In the genomic region with DNA sequence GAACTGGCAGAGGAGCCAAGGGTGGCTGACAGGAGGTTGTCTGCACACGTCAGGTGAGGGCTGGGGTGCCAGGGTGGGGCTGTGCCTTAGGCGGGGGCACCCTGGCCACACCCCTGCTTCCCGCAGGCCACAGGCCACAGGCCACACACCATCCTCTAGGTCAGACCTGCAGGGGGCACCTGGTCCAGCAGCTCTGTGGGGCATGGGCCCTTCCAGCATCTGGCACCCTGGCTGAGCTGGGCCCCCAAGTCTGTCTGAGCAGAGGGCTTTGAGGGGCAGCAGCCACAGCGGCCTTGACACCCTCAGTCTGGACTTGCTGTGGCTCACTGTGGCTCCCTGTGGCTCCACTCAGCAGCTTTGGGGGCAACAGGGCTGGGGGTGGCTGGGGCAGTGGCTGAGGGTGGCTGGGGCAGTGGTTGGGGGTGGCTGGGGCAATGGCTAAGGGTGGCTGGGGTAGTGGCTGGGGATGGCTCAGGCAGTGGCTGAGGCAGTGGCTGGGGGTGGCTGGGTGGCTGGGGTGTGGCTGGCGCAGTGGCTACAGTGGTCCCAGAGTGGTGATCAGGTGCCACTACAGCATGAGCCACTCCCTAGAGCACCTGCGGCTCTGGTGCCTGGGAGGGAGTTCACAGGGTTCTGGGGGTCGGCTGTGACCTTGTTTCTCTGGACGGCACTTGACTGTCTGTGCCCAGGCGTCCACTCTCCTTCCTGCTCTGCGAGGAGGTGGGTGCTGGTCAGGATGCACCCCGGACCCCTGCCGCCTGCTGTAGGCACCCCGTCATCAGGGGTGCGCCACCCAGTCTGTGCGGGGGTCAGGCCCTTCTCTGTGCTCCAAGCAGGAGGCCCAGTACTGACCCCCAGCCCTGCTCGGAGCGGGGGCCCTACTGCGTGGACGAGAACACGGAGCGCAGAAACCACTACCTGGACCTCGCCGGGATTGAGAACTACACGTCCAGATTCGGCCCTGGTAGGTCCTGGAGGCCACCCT, we compare ENCODE assay signal across 13 cellular contexts. TPM values are rescaled to one million over a fixed set of nuclear protein-coding genes. Genes with fewer than 3 reads are reported as not detected.
"Had no signal": no experiment of that assay in that cellular context is flagged by ENCODE, and none has a peak within 500 bp of the region (broad histone marks: within the 10 kb centered on the region; RNA-seq: fewer than 3 reads in every experiment).

No MANE protein-coding gene starts in this region.

- H3K36me3 ChIP-seq: esophagus squamous epithelium, left lung, thyroid gland, uterus had no signal

- H3K27me3 Mint-ChIP-seq: activated CD4-positive, alpha-beta T cell treated with anti-CD3 and anti-CD28 coated beads, Interleukin-2, amount 10 ng/mL, durations not matched to agents 7 days and 5 days; activated naive CD8-positive, alpha-beta T cell had no signal

- H3K4me3 ChIP-seq: dorsolateral prefrontal cortex, esophagus squamous epithelium, left lung, thyroid gland, uterus had no signal

- H3K27ac Mint-ChIP-seq: activated CD4-positive, alpha-beta T cell treated with anti-CD3 and anti-CD28 coated beads, Interleukin-2, amount 10 ng/mL, durations not matched to agents 7 days and 5 days; activated naive CD8-positive, alpha-beta T cell had no signal

- H3K27ac ChIP-seq: dorsolateral prefrontal cortex, esophagus squamous epithelium, left lung, thyroid gland, uterus had no signal

- DNase-seq: activated CD4-positive, alpha-beta T cell treated with anti-CD3 and anti-CD28 coated beads, Interleukin-2, amount 10 ng/mL, durations not matched to agents 7 days and 5 days; activated CD4-positive, CD25-positive, alpha-beta regulatory T cell; activated effector memory CD4-positive, alpha-beta T cell treated with anti-CD3 and anti-CD28 coated beads, Interleukin-2, amount 50 U/mL, for 16 hours; activated T-cell treated with anti-CD3 and anti-CD28 coated beads, Interleukin-2, amount 50 U/mL, for 1 hour; esophagus squamous epithelium; foreskin fibroblast; stimulated activated CD4-positive, alpha-beta T cell treated with anti-CD3 and anti-CD28 coated beads, Interleukin-2, amount 100 ng/mL, for 48 hours; thyroid gland; uterus had no signal

- H3K9me3 ChIP-seq: esophagus squamous epithelium, left lung, thyroid gland, uterus had no signal

- ATAC-seq: left lung had no signal

- H3K27me3 ChIP-seq: thyroid gland, uterus had no signal

- H3K36me3 Mint-ChIP-seq: activated naive CD8-positive, alpha-beta T cell had no signal

- H3K4me1 ChIP-seq: esophagus squamous epithelium, left lung, thyroid gland, uterus had no signal

- H3K4me3 Mint-ChIP-seq: activated CD4-positive, alpha-beta T cell treated with anti-CD3 and anti-CD28 coated beads, Interleukin-2, amount 10 ng/mL, durations not matched to agents 7 days and 5 days; activated naive CD8-positive, alpha-beta T cell had no signal

RNA-seq across cellular contexts. Expression of gene NKD2, which starts 27.1 kb away (rescaled TPM):
- total RNA-seq: myocyte had no signal
